ENCODE assay signal across 16 cellular contexts in genomic region chr4:89616382-89616781, GRCh38.
DNase-seq lines count a peak whose midpoint lies in the region; ATAC-seq, FAIRE-seq and TF ChIP-seq lines count a peak whose summit lies in the region.
"Had no signal": no experiment of that assay in that cellular context is flagged by ENCODE, and none has a peak within 500 bp of the region (broad histone marks: within the 10 kb centered on the region; RNA-seq: fewer than 3 reads in every experiment).

No MANE protein-coding gene starts in this region.

- no peak overlapping the region for H2BK15ac ChIP-seq in H1 (ENCODE audit: low read length)

- H3K27me3 ChIP-seq in Loucy (ENCODE audit: insufficient read depth, low read length, poor library complexity, severe bottlenecking) (no peaks in the 10 kb centered on the region), H1 (replicated peaks in 1 of 4; ENCODE audit: control insufficient read depth in 3 of 4, extremely low read depth in 1 of 4, insufficient read depth in 3 of 4, low read length in 3 of 4) (no peaks in the 10 kb centered on the region)

- no peak for TF ChIP-seq POLR2A in H1 (IDR thresholded peaks at IDR 0.05; ENCODE audit: control extremely low read depth in 1 of 2, low read depth in 2 of 2, low read length in 2 of 2)

- peak overlapping the region; percentile 28 for H3K27ac Mint-ChIP-seq in activated naive CD8-positive, alpha-beta T cell treated with anti-CD3 and anti-CD28 coated beads, Interleukin-2, amount 10 ng/mL, durations not matched to agents 7 days and 5 days
- H3K27ac Mint-ChIP-seq in activated naive CD8-positive, alpha-beta T cell treated with anti-CD3 and anti-CD28 coated beads, Interleukin-2, amount 50 U/mL, for 24 hours: no peak overlapping the region
- H3K27ac Mint-ChIP-seq: HFFc6 had no signal

- H2AFZ ChIP-seq in Loucy (ENCODE audit: low read length) (0 out of 2 replicates have a peak overlapping the region, but pooled peaks have one; percentile 3), H1 (ENCODE audit: low read length) (peak overlapping the region; percentile 10; the same call in 1 of the 2 replicates)

- no peaks in the 10 kb centered on the region for H3K27me3 Mint-ChIP-seq in activated naive CD8-positive, alpha-beta T cell treated with anti-CD3 and anti-CD28 coated beads, Interleukin-2, amount 10 ng/mL, durations not matched to agents 7 days and 5 days
- H3K27me3 Mint-ChIP-seq in activated naive CD8-positive, alpha-beta T cell treated with anti-CD3 and anti-CD28 coated beads, Interleukin-2, amount 50 U/mL, for 24 hours: no peaks in the 10 kb centered on the region

- H3K79me1 ChIP-seq in H1 (ENCODE audit: low read depth, low read length): no peaks in the 10 kb centered on the region

- no peak overlapping the region for H3K23ac ChIP-seq in H1 (ENCODE audit: insufficient read length)

- peaks cover 27% of the 10 kb centered on the region for H3K36me3 Mint-ChIP-seq in activated naive CD8-positive, alpha-beta T cell treated with anti-CD3 and anti-CD28 coated beads, Interleukin-2, amount 10 ng/mL, durations not matched to agents 7 days and 5 days
- H3K36me3 Mint-ChIP-seq in activated naive CD8-positive, alpha-beta T cell treated with anti-CD3 and anti-CD28 coated beads, Interleukin-2, amount 50 U/mL, for 24 hours (ENCODE audit: low read depth): no peaks in the 10 kb centered on the region

- TF ChIP-seq CTCF in Loucy (conservative IDR thresholded peaks at IDR 0.05; ENCODE audit: low read length): no peak
- TF ChIP-seq CTCF in H1 (IDR thresholded peaks at IDR 0.05; ENCODE audit: control extremely low read depth in 1 of 3, insufficient read depth in 1 of 3, low read depth in 1 of 3, low read length in 3 of 3): no peak

- no peak overlapping the region for H3K9ac ChIP-seq in Loucy (ENCODE audit: low read depth, low read length, poor library complexity, severe bottlenecking)
- H3K9ac ChIP-seq in H1 (replicated peaks in 1 of 4; ENCODE audit: extremely low read depth in 1 of 4, low read depth in 3 of 4, low read length in 3 of 4): no peak overlapping the region

- H3K4me2 ChIP-seq in Loucy (ENCODE audit: low read depth, low read length, poor library complexity, severe bottlenecking) (no peak overlapping the region), H1 (ENCODE audit: insufficient read depth in 1 of 2, low read depth in 2 of 2, low read length in 2 of 2) (no peak overlapping the region)

- H3K9me3 ChIP-seq in Loucy (ENCODE audit: insufficient read depth, low read depth, low read length) (no peaks in the 10 kb centered on the region), H1 (ENCODE audit: insufficient read depth in 2 of 2, low read depth in 1 of 2, low read length in 1 of 2) (no peaks in the 10 kb centered on the region)
- H3K9me3 ChIP-seq: Caco-2, SJSA1 had no signal

- H3K9me2 ChIP-seq in Loucy (replicated peaks; ENCODE audit: low read depth, low read length): no peaks in the 10 kb centered on the region

- H3K4me3 Mint-ChIP-seq in activated naive CD8-positive, alpha-beta T cell treated with anti-CD3 and anti-CD28 coated beads, Interleukin-2, amount 10 ng/mL, durations not matched to agents 7 days and 5 days: no peak overlapping the region
- no peak overlapping the region for H3K4me3 Mint-ChIP-seq in activated naive CD8-positive, alpha-beta T cell treated with anti-CD3 and anti-CD28 coated beads, Interleukin-2, amount 50 U/mL, for 24 hours
- H3K4me3 Mint-ChIP-seq: HFFc6 had no signal

- DNase-seq in activated naive CD8-positive, alpha-beta T cell treated with anti-CD3 and anti-CD28 coated beads, Interleukin-2, amount 10 ng/mL, durations not matched to agents 7 days and 5 days: no peak
- DNase-seq in activated naive CD8-positive, alpha-beta T cell treated with anti-CD3 and anti-CD28 coated beads, Interleukin-2, amount 50 U/mL, for 24 hours: no peak
- no peak for DNase-seq in H1 (ENCODE audit: low read depth in 1 of 2, low spot score in 2 of 2)
- DNase-seq in AG08395 (ENCODE audit: low spot score): no peak
- DNase-seq in UCSD-AML1 (lab: John Stamatoyannopoulos, UW; ENCODE audit: unreplicated experiment): no peak
- no peak for DNase-seq in COR-L47 (lab: John Stamatoyannopoulos, UW)
- DNase-seq: ACHN, Caco-2, HFFc6, NCI-H2029 treated with DMSO at 0.1 percent for 48 hours, NCI-H345, NCI-H748 treated with DMSO at 0.1 percent for 48 hours, SW 1271 had no signal

- peaks cover 20% of the 10 kb centered on the region for H3K9me3 Mint-ChIP-seq in activated naive CD8-positive, alpha-beta T cell treated with anti-CD3 and anti-CD28 coated beads, Interleukin-2, amount 10 ng/mL, durations not matched to agents 7 days and 5 days
- H3K9me3 Mint-ChIP-seq in activated naive CD8-positive, alpha-beta T cell treated with anti-CD3 and anti-CD28 coated beads, Interleukin-2, amount 50 U/mL, for 24 hours: no peaks in the 10 kb centered on the region
- H3K9me3 Mint-ChIP-seq: HFFc6 had no signal

- H2BK20ac ChIP-seq in H1 (ENCODE audit: low read length): no peak overlapping the region

- H2BK12ac ChIP-seq in H1 (ENCODE audit: low read depth, low read length): no peak overlapping the region

- no peak overlapping the region for H3K18ac ChIP-seq in H1 (ENCODE audit: extremely low read depth, low read length)

- H3K27ac ChIP-seq in H1 (ENCODE audit: low read depth, low read length): no peak overlapping the region
- H3K27ac ChIP-seq: SJSA1 had no signal

- TF ChIP-seq EP300 in H1 (IDR thresholded peaks at IDR 0.05; ENCODE audit: borderline replicate concordance in 1 of 2, low read depth in 2 of 2, low read length in 2 of 2): no peak

- no peak overlapping the region for H4K5ac ChIP-seq in H1 (ENCODE audit: insufficient read length, low read depth, low read length)

- H3F3A ChIP-seq in Loucy (ENCODE audit: low read depth): no peaks in the 10 kb centered on the region

- POLR2A ChIA-PET in activated naive CD8-positive, alpha-beta T cell treated with anti-CD3 and anti-CD28 coated beads, Interleukin-2, amount 10 ng/mL, durations not matched to agents 7 days and 5 days (lab: Charles Lee): no interaction called here
- POLR2A ChIA-PET in H1 (lab: Charles Lee; ENCODE audit: partially characterized antibody): no interaction called here

- no peak for TF ChIP-seq RAD21 in H1 (IDR thresholded peaks at IDR 0.05 in 1 of 2, conservative IDR thresholded peaks at IDR 0.05 in 1 of 2; ENCODE audit: low read depth in 2 of 2, low read length in 2 of 2)

- FAIRE-seq in H1 (lab: Jason Lieb, UNC): no peak
- FAIRE-seq: GM12892 had no signal

- H2BK5ac ChIP-seq in H1 (ENCODE audit: low read depth, low read length): no peak overlapping the region

- H3K4me3 ChIP-seq in Loucy (ENCODE audit: low read length, poor library complexity, severe bottlenecking) (no peak overlapping the region), H1 (ENCODE audit: extremely low read depth in 1 of 4, insufficient read depth in 2 of 4, low read depth in 3 of 4, low read length in 4 of 4) (no peak overlapping the region)
- H3K4me3 ChIP-seq: SJSA1 had no signal

- H3K79me2 ChIP-seq in Loucy (ENCODE audit: insufficient read depth, low read length) (no peaks in the 10 kb centered on the region), H1 (ENCODE audit: control insufficient read depth in 1 of 2, insufficient read depth in 2 of 2, low read length in 2 of 2) (no peaks in the 10 kb centered on the region)

- no peak overlapping the region for H2BK120ac ChIP-seq in H1 (replicated peaks; ENCODE audit: low read depth, low read length)

- H3K36me3 ChIP-seq in Loucy (ENCODE audit: insufficient read depth, low read length): no peaks in the 10 kb centered on the region
- no peaks in the 10 kb centered on the region for H3K36me3 ChIP-seq in H1 (ENCODE audit: control insufficient read depth in 2 of 4, insufficient read depth in 4 of 4, low read length in 3 of 4)
- H3K36me3 ChIP-seq: SJSA1 had no signal

- no peaks in the 10 kb centered on the region for H4K20me1 ChIP-seq in Loucy (ENCODE audit: insufficient read depth, low read length, poor library complexity, severe bottlenecking)
- H4K20me1 ChIP-seq in H1 (replicated peaks in 1 of 2; ENCODE audit: control insufficient read depth in 1 of 2, insufficient read depth in 2 of 2, low read length in 2 of 2): no peaks in the 10 kb centered on the region

- H3K4me1 ChIP-seq in Loucy (ENCODE audit: insufficient read depth, low read length, poor library complexity, severe bottlenecking) (peaks cover 8% of the 10 kb centered on the region), H1 (replicated peaks in 1 of 4; ENCODE audit: control insufficient read depth in 3 of 4, insufficient read depth in 4 of 4, low read length in 3 of 4) (0 out of 7 replicates have a peak, but pooled peaks cover 0 to 2% (median 0%) of the 10 kb centered on the region in 4 experiments)
- H3K4me1 ChIP-seq: Caco-2, SJSA1 had no signal

- no peak overlapping the region for H4K91ac ChIP-seq in H1 (replicated peaks; ENCODE audit: insufficient read length, low read length)

- no peak overlapping the region for H2AK5ac ChIP-seq in H1 (ENCODE audit: low read depth, low read length)

- no peak overlapping the region for H3K14ac ChIP-seq in H1 (ENCODE audit: insufficient read length)

- CTCF ChIA-PET in H1 (lab: Charles Lee; ENCODE audit: partially characterized antibody): no interaction called here

- H3K4ac ChIP-seq in H1 (replicated peaks; ENCODE audit: insufficient read length, low read depth, low read length): no peak overlapping the region

- peaks cover 48% of the 10 kb centered on the region for H3K4me1 Mint-ChIP-seq in activated naive CD8-positive, alpha-beta T cell treated with anti-CD3 and anti-CD28 coated beads, Interleukin-2, amount 10 ng/mL, durations not matched to agents 7 days and 5 days
- H3K4me1 Mint-ChIP-seq in activated naive CD8-positive, alpha-beta T cell treated with anti-CD3 and anti-CD28 coated beads, Interleukin-2, amount 50 U/mL, for 24 hours: peaks cover 18% of the 10 kb centered on the region

- H3K23me2 ChIP-seq in H1 (ENCODE audit: low read depth, low read length): no peaks in the 10 kb centered on the region

- ATAC-seq in activated naive CD8-positive, alpha-beta T cell treated with anti-CD3 and anti-CD28 coated beads, Interleukin-2, amount 10 ng/mL, durations not matched to agents 7 days and 5 days (ENCODE audit: low read depth): no peak
- no peak for ATAC-seq in activated naive CD8-positive, alpha-beta T cell treated with anti-CD3 and anti-CD28 coated beads, Interleukin-2, amount 50 U/mL, for 24 hours

- WGBS in H1 (ENCODE audit: extremely low coverage in 1 of 2, insufficient coverage in 1 of 2, insufficient read length in 1 of 2, insufficient replicate concordance in 2 of 2, low coverage in 1 of 2, low lambda C conversion rate in 2 of 2, missing lambda C conversion rate in 1 of 2), 2 experiments: 81% methylated on average over 2 of the region's 2 CpGs; no CpG with 5 or more reads in 1 of the 2 experiments

- H3K56ac ChIP-seq in H1 (replicated peaks; ENCODE audit: insufficient read length, low read depth, low read length): no peak overlapping the region

- no peak overlapping the region for H4K8ac ChIP-seq in H1 (ENCODE audit: extremely low read depth, insufficient read depth, low read length)

TF ChIP-seq in H1, 55 proteins besides CTCF, POLR2A, EP300 and RAD21 (continues in another document):
- no peak for TF ChIP-seq SP1 (IDR thresholded peaks at IDR 0.05; ENCODE audit: low read depth, low read length)
- no peak for TF ChIP-seq KDM5A (IDR thresholded peaks at IDR 0.05; ENCODE audit: low read length)
- TF ChIP-seq SIN3A (conservative IDR thresholded peaks at IDR 0.05 in 1 of 2, IDR thresholded peaks at IDR 0.05 in 1 of 2; ENCODE audit: low read depth in 1 of 2, low read length in 2 of 2): no peak
